19 cellular contexts compared by ENCODE assay signal in the genomic region with DNA sequence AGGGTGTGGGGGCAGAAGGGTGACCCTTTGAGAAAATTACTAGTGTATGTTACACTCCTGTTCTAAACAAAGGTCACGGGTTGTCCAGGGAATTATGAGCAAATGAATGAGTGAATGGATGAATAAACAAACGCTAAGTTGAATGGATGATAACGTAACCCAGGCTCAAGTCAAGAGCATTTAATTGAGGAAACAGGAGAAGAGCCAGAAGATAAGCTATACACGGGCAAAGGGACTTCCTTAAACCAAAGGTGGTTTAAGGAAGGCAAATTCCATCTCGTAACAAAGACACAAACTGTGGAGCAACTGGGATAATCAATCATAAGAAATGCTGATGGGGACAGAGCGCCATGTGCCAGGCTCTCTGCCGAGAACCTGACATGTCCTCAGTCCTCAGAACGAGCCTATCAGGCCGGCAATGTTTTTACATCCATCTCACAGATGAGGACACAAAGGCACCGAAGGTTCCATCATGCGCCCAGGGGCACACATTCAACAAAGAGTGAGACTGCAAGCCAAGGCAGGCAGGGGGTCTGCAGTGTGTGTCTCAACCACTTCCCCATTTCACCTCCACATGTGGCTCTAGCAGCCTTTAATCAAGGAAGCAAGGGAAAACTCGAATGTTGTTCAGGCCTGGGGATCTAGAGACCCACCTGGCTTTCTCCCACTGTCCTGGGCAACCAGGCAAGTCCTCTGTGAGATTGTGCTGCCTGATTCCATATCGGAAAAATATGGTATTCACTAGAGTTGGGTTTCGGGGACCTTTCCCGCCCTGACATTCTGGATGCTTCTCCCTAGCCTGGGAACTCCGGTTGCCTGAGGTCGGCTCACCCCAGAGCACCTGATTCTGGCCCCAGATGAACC.
DNase-seq lines count a peak whose midpoint lies in the region; ATAC-seq and TF ChIP-seq lines count a peak whose summit lies in the region.
"Had no signal": no experiment of that assay in that cellular context is flagged by ENCODE, and none has a peak within 500 bp of the region (broad histone marks: within the 10 kb centered on the region; RNA-seq: fewer than 3 reads in every experiment).

No MANE protein-coding gene starts in this region.

- H3K36me3 ChIP-seq in esophagus muscularis mucosa: no peaks in the 10 kb centered on the region
- H3K36me3 ChIP-seq: pancreas, right lobe of liver, suprapubic skin had no signal

- TF ChIP-seq CTCF in esophagus muscularis mucosa (IDR thresholded peaks at IDR 0.05): no peak

- intact Hi-C loops in esophagus muscularis mucosa (cut with DNase I): no loop called here

- TF ChIP-seq POLR2A in esophagus muscularis mucosa (IDR thresholded peaks at IDR 0.05; ENCODE audit: low read depth): no peak

- H3K9me3 ChIP-seq in esophagus muscularis mucosa: no peaks in the 10 kb centered on the region
- H3K9me3 ChIP-seq: pancreas, right lobe of liver, suprapubic skin had no signal

- H3K4me3 ChIP-seq in esophagus muscularis mucosa: no peak overlapping the region
- H3K4me3 ChIP-seq: GM23338, pancreas, right lobe of liver, suprapubic skin had no signal

- no peak overlapping the region for H3K27ac ChIP-seq in esophagus muscularis mucosa (replicated peaks in 1 of 4)
- H3K27ac ChIP-seq: pancreas, right lobe of liver, suprapubic skin, VCaP had no signal

- ATAC-seq in activated naive CD4-positive, alpha-beta T cell treated with anti-CD3 and anti-CD28 coated beads, Interleukin-2, amount 50 U/mL, for 72 hours: no peak
- ATAC-seq in HG03095 (IDR thresholded peaks at IDR 0.05; ENCODE audit: unreplicated experiment) (no peak), HG03565 (IDR thresholded peaks at IDR 0.05; ENCODE audit: unreplicated experiment) (no peak)
- ATAC-seq: GM23338, natural killer cell, right lobe of liver had no signal

- peaks cover 16 to 28% of the 10 kb centered on the region in 2 donors for H3K36me3 Mint-ChIP-seq in activated naive CD4-positive, alpha-beta T cell treated with anti-CD3 and anti-CD28 coated beads, Interleukin-2, amount 50 U/mL, for 72 hours
- H3K36me3 Mint-ChIP-seq: natural killer cell had no signal

- H3K9me3 Mint-ChIP-seq in activated naive CD4-positive, alpha-beta T cell treated with anti-CD3 and anti-CD28 coated beads, Interleukin-2, amount 50 U/mL, for 72 hours: peaks cover 0 to 4% of the 10 kb centered on the region in 2 donors
- H3K9me3 Mint-ChIP-seq: GM23338, natural killer cell had no signal

- peaks cover 0 to 6% (median 2%) of the 10 kb centered on the region in 4 donors for H3K4me1 ChIP-seq in esophagus muscularis mucosa
- H3K4me1 ChIP-seq: pancreas, right lobe of liver had no signal

- no peaks in the 10 kb centered on the region for H3K27me3 ChIP-seq in esophagus muscularis mucosa
- H3K27me3 ChIP-seq: pancreas, right lobe of liver, suprapubic skin had no signal

- 91% methylated on average over 17 of the region's 17 CpGs for WGBS in esophagus muscularis mucosa

- TF ChIP-seq EP300 in esophagus muscularis mucosa (IDR thresholded peaks at IDR 0.05): no peak

- peak overlapping the region; percentile 1 to 66 for H3K27ac Mint-ChIP-seq in activated naive CD4-positive, alpha-beta T cell treated with anti-CD3 and anti-CD28 coated beads, Interleukin-2, amount 50 U/mL, for 72 hours
- H3K27ac Mint-ChIP-seq: CD14-positive monocyte, GM23338 had no signal

- DNase-seq in activated naive CD4-positive, alpha-beta T cell treated with anti-CD3 and anti-CD28 coated beads, Interleukin-2, amount 50 U/mL, for 72 hours (ENCODE audit: low spot score in 2 of 2): no peak
- DNase-seq in activated naive CD4-positive, alpha-beta T cell treated with Interleukin-2 at 50 U/mL for 16 hours: no peak
- peak; percentile 57 for DNase-seq in NCI-H69 (lab: John Stamatoyannopoulos, UW)
- DNase-seq in esophagus muscularis mucosa (ENCODE audit: extremely low spot score): peak; percentile 78
- DNase-seq in putamen (ENCODE audit: low spot score): no peak
- no peak for DNase-seq in NCI-H1048 (lab: John Stamatoyannopoulos, UW)
- DNase-seq: activated CD4-positive, alpha-beta T cell treated with anti-CD3 and anti-CD28 coated beads, Interleukin-2, amount 50 U/mL, for 1 hour; natural killer cell; NCI-H1092; NCI-H2081 treated with DMSO at 0.1 percent for 48 hours; pancreas; right lobe of liver; Right ventricle myocardium superior had no signal

Comparison
In these comparisons a context has a peak if more than half of its experiments do, and no peak if none do; other contexts are left out.
1. DNase-seq: peak in NCI-H69 (single experiment) and esophagus muscularis mucosa (single experiment); none in activated naive CD4-positive, alpha-beta T cell treated with anti-CD3 and anti-CD28 coated beads, Interleukin-2, amount 50 U/mL, for 72 hours (0 of 2), activated naive CD4-positive, alpha-beta T cell treated with Interleukin-2 at 50 U/mL for 16 hours (single experiment), putamen (single experiment) and NCI-H1048 (single experiment).